ENCODE assay signal across 3 cellular contexts in the genomic region with DNA sequence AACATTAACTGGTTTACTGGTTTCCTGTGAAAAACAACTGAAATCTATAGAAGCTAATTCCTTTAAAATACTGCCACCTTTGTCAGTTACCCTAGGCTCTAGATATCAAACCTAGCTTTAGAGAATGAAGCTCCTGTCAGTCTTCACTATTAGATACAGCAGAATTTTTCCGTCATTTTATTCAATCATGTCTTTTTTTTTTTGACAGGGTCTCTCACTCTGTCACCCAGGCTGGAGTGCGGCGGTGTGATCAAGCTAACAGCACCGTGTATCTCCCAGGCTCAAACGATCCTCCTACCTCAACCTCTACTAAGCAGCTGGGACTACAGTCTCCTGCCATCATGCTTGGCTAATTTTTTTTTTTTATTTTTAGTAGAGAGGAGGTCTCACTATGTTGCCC.
"Had no signal": no experiment of that assay in that cellular context is flagged by ENCODE, and none has a peak within 500 bp of the region (broad histone marks: within the 10 kb centered on the region; RNA-seq: fewer than 3 reads in every experiment).

No MANE protein-coding gene starts in this region.

- DNase-seq: GDM1, GF-D8 had no signal

- H3K4me3 ChIP-seq: GM12878 had no signal

- ATAC-seq: GM12878 had no signal
